Comparison of ENCODE assay signal across 23 cellular contexts in genomic region chr4:2079926-2080325, GRCh38.
"Had no signal": no experiment of that assay in that cellular context is flagged by ENCODE, and none has a peak within 500 bp of the region (broad histone marks: within the 10 kb centered on the region; RNA-seq: fewer than 3 reads in every experiment).

No MANE protein-coding gene starts in this region.

- H3K4me1 Mint-ChIP-seq: activated B cell treated with CpG ODN at 0.5 μM for 24 hours; activated naive CD8-positive, alpha-beta T cell treated with anti-CD3 and anti-CD28 coated beads, Interleukin-2, amount 50 U/mL, for 24 hours; central memory CD8-positive, alpha-beta T cell; naive B cell; T-cell had no signal

- H3K36me3 Mint-ChIP-seq: naive B cell, T-cell had no signal

- H3K4me3 ChIP-seq: colonic mucosa, left ventricle myocardium inferior, mucosa of descending colon, pancreas, tibial nerve had no signal

- H3K9me3 Mint-ChIP-seq: activated B cell treated with CpG ODN at 0.5 μM for 24 hours; activated CD8-positive, alpha-beta T cell treated with anti-CD3 and anti-CD28 coated beads for 36 hours; activated naive CD8-positive, alpha-beta T cell treated with anti-CD3 and anti-CD28 coated beads, Interleukin-2, amount 50 U/mL, for 24 hours; activated T-cell treated with anti-CD3 and anti-CD28 coated beads, Interleukin-2, amount 50 U/mL, for 72 hours; central memory CD8-positive, alpha-beta T cell; naive B cell; neural crest cell; T-cell had no signal

- H3K27ac ChIP-seq: brain microvascular endothelial cell, colonic mucosa, left ventricle myocardium inferior, pancreas, tibial nerve had no signal

- H3K27me3 Mint-ChIP-seq: central memory CD8-positive, alpha-beta T cell; T-cell had no signal

- H3K9me3 ChIP-seq: colonic mucosa, left ventricle myocardium inferior, mucosa of descending colon, pancreas, tibial nerve had no signal

- H3K36me3 ChIP-seq: brain microvascular endothelial cell, colonic mucosa, left ventricle myocardium inferior, pancreas, tibial nerve had no signal

- H3K27me3 ChIP-seq: brain microvascular endothelial cell, colonic mucosa, pancreas, tibial nerve had no signal

- DNase-seq: activated CD4-positive, alpha-beta T cell treated with anti-CD3 and anti-CD28 coated beads for 4 hours; activated CD8-positive, alpha-beta T cell treated with anti-CD3 and anti-CD28 coated beads for 36 hours; activated gamma-delta T cell treated with Interleukin-2 at 50 U/mL for 16 hours; activated naive CD8-positive, alpha-beta T cell treated with anti-CD3 and anti-CD28 coated beads, Interleukin-2, amount 50 U/mL, for 24 hours; activated T-cell treated with anti-CD3 and anti-CD28 coated beads, Interleukin-2, amount 50 U/mL, for 72 hours; anterior cingulate cortex; brain microvascular endothelial cell; colonic mucosa; kidney glomerular epithelial cell; left ventricle myocardium inferior; naive B cell; stimulated activated CD4-positive, alpha-beta T cell treated with anti-CD3 and anti-CD28 coated beads, Interleukin-12 subunit alpha, Interleukin-12 subunit beta, amount 100 ng/mL, for 4 hours; stimulated activated CD4-positive, alpha-beta T cell treated with anti-CD3 and anti-CD28 coated beads, Interleukin-1b, Interleukin-23, amount 100 ng/mL, for 48 hours; stimulated activated naive CD4-positive, alpha-beta T cell treated with Interleukin-2 at 50 U/mL for 16 hours; T-helper 9 cell had no signal

- H3K4me1 ChIP-seq: colonic mucosa, left ventricle myocardium inferior, pancreas, tibial nerve had no signal

- H3K27ac Mint-ChIP-seq: activated B cell treated with CpG ODN at 0.5 μM for 24 hours; activated CD8-positive, alpha-beta T cell treated with anti-CD3 and anti-CD28 coated beads for 36 hours; activated naive CD8-positive, alpha-beta T cell treated with anti-CD3 and anti-CD28 coated beads, Interleukin-2, amount 50 U/mL, for 24 hours; activated T-cell treated with anti-CD3 and anti-CD28 coated beads, Interleukin-2, amount 50 U/mL, for 72 hours; naive B cell; T-cell had no signal

- H3K4me3 Mint-ChIP-seq: activated B cell treated with CpG ODN at 0.5 μM for 24 hours; activated CD8-positive, alpha-beta T cell treated with anti-CD3 and anti-CD28 coated beads for 36 hours; activated naive CD8-positive, alpha-beta T cell treated with anti-CD3 and anti-CD28 coated beads, Interleukin-2, amount 50 U/mL, for 24 hours; activated T-cell treated with anti-CD3 and anti-CD28 coated beads, Interleukin-2, amount 50 U/mL, for 72 hours; central memory CD8-positive, alpha-beta T cell; naive B cell; neural crest cell; T-cell had no signal

- ATAC-seq: activated CD8-positive, alpha-beta T cell treated with anti-CD3 and anti-CD28 coated beads for 36 hours; activated naive CD8-positive, alpha-beta T cell treated with anti-CD3 and anti-CD28 coated beads, Interleukin-2, amount 50 U/mL, for 24 hours; activated T-cell treated with anti-CD3 and anti-CD28 coated beads, Interleukin-2, amount 50 U/mL, for 72 hours; pancreas; SK-N-SH treated with all-trans-retinoic acid at 6 μM for 48 hours; T-cell had no signal
